ENCODE assay signal across 8 cellular contexts in genomic region chr4:185096032-185096653, GRCh38. TPM values are rescaled to one million over a fixed set of nuclear protein-coding genes. Genes with fewer than 3 reads are reported as not detected.
DNase-seq lines count a peak whose midpoint lies in the region; ATAC-seq, FAIRE-seq and TF ChIP-seq lines count a peak whose summit lies in the region.

No MANE protein-coding gene starts in this region.

- POLR2A ChIA-PET in A673 (lab: Charles Lee; ENCODE audit: low non-redundant PET), result interaction anchor here (0.6 to 0.7 kb wide), 2 partner anchors 56 to 836 kb away, joined by 3 to 6 read pairs; no protein-coding TSS in a partner anchor

- H3K27ac ChIP-seq in A673 (ENCODE audit: low read depth, low read length, poor library complexity, severe bottlenecking) (no peak overlapping the region), brain microvascular endothelial cell (no peak overlapping the region)

- no peak for FAIRE-seq in GM12892 (lab: Jason Lieb, UNC)

- DNase-seq in A673 (ENCODE audit: low spot score), result peak; percentile 58
- peak; percentile 61 for DNase-seq in ELR (ENCODE audit: low read depth)
- peak; percentile 9 for DNase-seq in NCI-H2171 (lab: John Stamatoyannopoulos, UW)
- DNase-seq in brain microvascular endothelial cell, result peak; percentile 33
- DNase-seq in left colon, result peak in 1 of 2 donors; percentile 34
- DNase-seq in GM12892 (ENCODE audit: insufficient read length), result no peak

- H3K4me1 ChIP-seq in A673 (ENCODE audit: insufficient read depth, low read length, poor library complexity, severe bottlenecking), result no peaks in the 10 kb centered on the region

- CTCF ChIA-PET in A673 (lab: Charles Lee), result interaction anchor here (0.6 to 1.8 kb wide), 14 partner anchors 8 to 942 kb away, joined by 3 to 24 read pairs (median 4); no protein-coding TSS in a partner anchor

- TF ChIP-seq CTCF in A673 (conservative IDR thresholded peaks at IDR 0.05; ENCODE audit: low read depth, low read length) (peak; percentile 68), brain microvascular endothelial cell (IDR thresholded peaks at IDR 0.05; ENCODE audit: low read depth, low read length, missing control alignments) (peak; percentile 69)

- intact Hi-C loops in A673 (cut with micrococcal nuclease; ENCODE audit: unreplicated experiment) (loop anchor here (1.0 to 10.0 kb wide), 3 partner anchors 56 to 351 kb away; no protein-coding TSS in a partner anchor), left colon (cut with DNase I, micrococcal nuclease) (no loop called here)

- H3K27me3 ChIP-seq in A673 (replicated peaks; ENCODE audit: insufficient read depth, low read depth, low read length, poor library complexity), result no peaks in the 10 kb centered on the region
- no peaks in the 10 kb centered on the region for H3K27me3 ChIP-seq in brain microvascular endothelial cell (replicated peaks)

- no peaks in the 10 kb centered on the region for H3K9me3 ChIP-seq in A673 (ENCODE audit: low read depth, low read length, poor library complexity, severe bottlenecking)

- no peaks in the 10 kb centered on the region for H3K36me3 ChIP-seq in A673 (ENCODE audit: insufficient read depth, low read length, poor library complexity, severe bottlenecking)
- no peaks in the 10 kb centered on the region for H3K36me3 ChIP-seq in brain microvascular endothelial cell (replicated peaks)

- ATAC-seq in left colon, result peak; percentile 52
- ATAC-seq in HG02973 (IDR thresholded peaks at IDR 0.05; ENCODE audit: unreplicated experiment), result no peak
- ATAC-seq in HG02623 (IDR thresholded peaks at IDR 0.05; ENCODE audit: unreplicated experiment), result no peak

- no peak overlapping the region for H3K4me3 ChIP-seq in A673 (ENCODE audit: low read depth, low read length, poor library complexity, severe bottlenecking)
- no peak overlapping the region for H3K4me3 ChIP-seq in brain microvascular endothelial cell (ENCODE audit: low read depth, low read length)

- BruUV-seq in A673 (replicated peaks; lab: Mats Ljungman, UMichigan), result no TSS peak

- no peak for TF ChIP-seq POLR2A in GM12892 (IDR thresholded peaks at IDR 0.05; ENCODE audit: low read depth, low read length)

- in situ Hi-C loops in brain microvascular endothelial cell (cut with HindIII; ENCODE audit: low pct_ligation_motif_present, low sequenced_read_pairs), result no loop called here

RNA-seq across cellular contexts. Expression of gene SLC25A4, which starts 46.9 kb away (rescaled TPM):
- total RNA-seq in A673 (2021) (18.6 and 21.9 TPM in 2 replicates), left colon (10 to 100 TPM; 37.9 to 43.9 TPM)
- polyA plus RNA-seq in GM12892 (2012; ENCODE audit: missing spikeins), result 32.2 TPM
